Comparison of ENCODE assay signal across 10 cellular contexts in the genomic region with DNA sequence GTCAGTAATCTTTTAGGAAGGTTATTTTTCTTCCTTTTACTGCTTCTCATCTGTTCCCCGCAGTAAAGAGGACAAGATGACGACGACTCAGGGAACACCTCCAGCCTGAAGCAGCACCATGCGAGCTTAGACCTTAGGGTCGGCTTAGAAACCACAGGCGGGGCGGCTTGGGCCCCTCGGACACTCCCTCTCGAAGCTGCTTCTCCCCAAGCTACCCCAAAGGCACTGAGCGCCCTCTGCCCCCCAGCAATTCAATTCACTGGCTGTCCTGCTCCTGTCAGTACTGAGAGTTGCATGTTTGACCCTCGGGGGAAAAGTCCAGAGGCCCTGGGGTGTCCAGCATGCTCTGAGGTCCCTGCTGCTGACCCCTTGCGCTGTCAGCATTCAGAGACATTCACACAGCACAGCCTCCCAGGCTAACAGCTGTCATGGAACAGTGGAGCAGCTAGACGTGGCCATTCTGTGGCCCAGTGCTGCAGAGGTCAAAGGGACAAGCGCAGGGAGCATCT.
A peak's percentile ranks its signal among the peaks of the same experiment; 100 is the strongest.
DNase-seq lines count a peak whose midpoint lies in the region; ATAC-seq and TF ChIP-seq lines count a peak whose summit lies in the region.
"Had no signal": no experiment of that assay in that cellular context is flagged by ENCODE, and none has a peak within 500 bp of the region (broad histone marks: within the 10 kb centered on the region; RNA-seq: fewer than 3 reads in every experiment).

No MANE protein-coding gene starts in this region.

- intact Hi-C loops in heart right ventricle (cut with DNase I): loop anchor here in 5 of 10 donors (5.0 to 10.0 kb wide), 10 partner anchors 34 to 126 kb away; a partner anchor contains a TSS
- intact Hi-C loops in left cardiac atrium (cut with DNase I): loop anchor here in 1 of 2 donors (5.0 to 10.0 kb wide), 3 partner anchors 34 to 109 kb away; no protein-coding TSS in a partner anchor
- intact Hi-C loops in left ventricle myocardium superior (cut with micrococcal nuclease): no loop called here
- intact Hi-C loops in ovary (cut with DNase I): no loop called here
- intact Hi-C loops in aorta (cut with DNase I): loop anchor here (2.0 to 5.0 kb wide), 4 partner anchors 59 to 114 kb away; a partner anchor contains a TSS

- DNase-seq in heart right ventricle (peak in 1 of 2 donors; percentile 23), left cardiac atrium (no peak), left ventricle myocardium superior (no peak), ovary (no peak), aorta (no peak), epidermal melanocyte (ENCODE audit: insufficient read length, low spot score) (no peak), foreskin melanocyte (no peak), globus pallidus (ENCODE audit: low spot score) (no peak)
- DNase-seq: activated CD8-positive, alpha-beta memory T cell treated with anti-CD3 and anti-CD28 coated beads, Interleukin-2, amount 50 U/mL, for 4 hours; NCI-H2171 had no signal

- no peaks in the 10 kb centered on the region for H3K27me3 ChIP-seq in heart right ventricle
- H3K27me3 ChIP-seq in ovary: no peaks in the 10 kb centered on the region
- H3K27me3 ChIP-seq in aorta (ENCODE audit: control insufficient read depth in 1 of 2, insufficient read depth in 2 of 2, low read length in 1 of 2): no peaks in the 10 kb centered on the region

- H3K4me1 ChIP-seq in heart right ventricle: peaks cover 26 to 84% (median 72%) of the 10 kb centered on the region in 9 donors
- H3K4me1 ChIP-seq in ovary (ENCODE audit: insufficient read depth): peaks cover 22% of the 10 kb centered on the region
- peaks cover 3 to 19% of the 10 kb centered on the region in 2 donors for H3K4me1 ChIP-seq in aorta (ENCODE audit: control insufficient read depth in 1 of 2, insufficient read depth in 2 of 2, low read length in 2 of 2)

- H3K36me3 ChIP-seq in heart right ventricle (no peaks in the 10 kb centered on the region), ovary (no peaks in the 10 kb centered on the region), aorta (ENCODE audit: control insufficient read depth in 1 of 2, insufficient read depth in 2 of 2, low read length in 1 of 2) (no peaks in the 10 kb centered on the region)

- WGBS in heart right ventricle, 2 donors: 83 to 84% methylated on average over 14 of the region's 14 CpGs
- 79 to 90% (median 86%) methylated on average over 14 of the region's 14 CpGs for WGBS in ovary, 3 donors
- 86 to 87% methylated on average over 14 of the region's 14 CpGs for WGBS in aorta, 2 donors

- TF ChIP-seq EP300 in ovary (IDR thresholded peaks at IDR 0.05): no peak

- TF ChIP-seq POLR2A in ovary (IDR thresholded peaks at IDR 0.05): no peak

- H3K27ac ChIP-seq in heart right ventricle (peak overlapping the region in 7 of 10 donors; percentile 36 to 85 (median 72)), ovary (peak overlapping the region; percentile 42 to 74), aorta (ENCODE audit: low read depth in 1 of 2, low read length in 2 of 2) (peak overlapping the region; percentile 22 to 92)

- TF ChIP-seq CTCF in heart right ventricle (IDR thresholded peaks at IDR 0.05) (no peak), ovary (IDR thresholded peaks at IDR 0.05) (no peak)

- ATAC-seq in heart right ventricle (no peak), left cardiac atrium (no peak), left ventricle myocardium superior (peak; percentile 5), aorta (ENCODE audit: low FRiP score) (no peak)

- H3K4me3 ChIP-seq in heart right ventricle: no peak overlapping the region
- no peak overlapping the region for H3K4me3 ChIP-seq in ovary
- no peak overlapping the region for H3K4me3 ChIP-seq in aorta (ENCODE audit: low read length in 2 of 2)

- H3K9me3 ChIP-seq in heart right ventricle (peaks cover 0 to 5% (median 0%) of the 10 kb centered on the region in 11 donors), ovary (no peaks in the 10 kb centered on the region), aorta (ENCODE audit: control insufficient read depth, low read length) (no peaks in the 10 kb centered on the region)

Comparison
In these comparisons a context has a peak if more than half of its experiments do, and no peak if none do; other contexts are left out.
1. intact Hi-C loops: an anchor here in aorta (2.0 to 5.0 kb wide); none called in left ventricle myocardium superior and ovary.